ENCODE assay signal across 6 cellular contexts in the genomic region with DNA sequence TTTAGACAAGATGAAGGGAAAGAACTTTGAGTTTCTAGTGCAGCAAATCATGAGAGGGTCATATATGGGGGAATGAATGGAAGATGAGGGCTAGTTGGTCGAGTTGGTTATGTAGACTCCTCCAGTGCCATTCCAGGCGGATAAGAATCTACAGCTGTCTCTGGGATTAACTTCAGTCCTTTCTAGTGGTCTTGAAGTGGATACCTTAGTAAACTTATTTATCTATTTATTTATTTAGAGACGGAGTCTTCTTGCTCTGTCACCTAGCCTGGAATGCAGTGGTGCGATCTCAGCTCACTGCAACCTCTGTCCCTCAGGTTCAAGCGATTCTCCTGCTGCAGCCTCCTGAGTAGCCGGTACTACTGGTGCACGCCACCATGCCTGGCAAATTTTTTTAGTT. TPM values are rescaled to one million over a fixed set of nuclear protein-coding genes. Genes with fewer than 3 reads are reported as not detected.
"Had no signal": no experiment of that assay in that cellular context is flagged by ENCODE, and none has a peak within 500 bp of the region (broad histone marks: within the 10 kb centered on the region; RNA-seq: fewer than 3 reads in every experiment).

No MANE protein-coding gene starts in this region.

- DNase-seq: IMR-90, KBM-7, KG1 had no signal

- H3K4me3 ChIP-seq: K562 had no signal

- H3K27ac ChIP-seq: HL-60 had no signal

RNA-seq across cellular contexts. Expression of gene ARHGEF10L, which starts 58.7 kb away (rescaled TPM):
- polyA plus RNA-seq: IgD-negative memory B cell, K562 had no signal
